22 cellular contexts compared by ENCODE assay signal in the genomic region with DNA sequence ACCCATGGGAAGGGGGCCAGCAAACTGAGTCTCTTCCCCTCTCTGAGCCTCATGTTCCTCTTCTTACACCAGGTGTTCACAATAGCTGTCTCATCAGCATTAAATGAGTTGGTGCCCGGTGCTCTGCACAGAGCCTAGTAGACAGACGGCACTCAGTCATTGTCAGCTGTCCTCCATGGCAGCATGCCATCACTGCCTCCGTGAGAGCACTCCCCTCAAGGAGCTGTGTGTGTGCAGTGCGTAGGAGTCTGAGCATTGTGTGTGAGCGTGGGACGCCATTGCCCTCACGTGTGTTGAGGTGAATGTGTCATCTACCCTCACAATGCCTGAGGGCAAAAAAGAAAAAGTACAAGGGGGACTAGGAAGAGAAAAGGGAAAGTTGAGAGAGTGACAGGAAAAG.
DNase-seq lines count a peak whose midpoint lies in the region; ATAC-seq and TF ChIP-seq lines count a peak whose summit lies in the region.
"Had no signal": no experiment of that assay in that cellular context is flagged by ENCODE, and none has a peak within 500 bp of the region (broad histone marks: within the 10 kb centered on the region; RNA-seq: fewer than 3 reads in every experiment).

No MANE protein-coding gene starts in this region.

- TF ChIP-seq CTCF in epithelial cell of esophagus (IDR thresholded peaks at IDR 0.05; ENCODE audit: insufficient read depth, low read depth, low read length, missing control alignments): no peak

- H3K27me3 ChIP-seq in mesenchymal stem cell (ENCODE audit: control insufficient read depth in 1 of 2, insufficient read depth in 1 of 2, low read length in 2 of 2): no peaks in the 10 kb centered on the region
- H3K27me3 ChIP-seq: MG63, uterus had no signal

- no peak overlapping the region for H2AFZ ChIP-seq in mesenchymal stem cell (ENCODE audit: low read depth, low read length)
- H2AFZ ChIP-seq: PC-9 had no signal

- no peak overlapping the region for H4K91ac ChIP-seq in mesenchymal stem cell (ENCODE audit: low read length)

- H4K8ac ChIP-seq in mesenchymal stem cell (ENCODE audit: low read length): no peak overlapping the region

- H2BK12ac ChIP-seq in mesenchymal stem cell (ENCODE audit: low read length in 2 of 2): no peak overlapping the region

- H3K18ac ChIP-seq in mesenchymal stem cell (ENCODE audit: low read depth in 1 of 2, low read length in 2 of 2): no peak overlapping the region

- no peak overlapping the region for H3K14ac ChIP-seq in mesenchymal stem cell (ENCODE audit: low read length in 2 of 2)

- H3K23ac ChIP-seq in mesenchymal stem cell (ENCODE audit: low read length in 2 of 2): no peak overlapping the region

- H3K27ac ChIP-seq in mesenchymal stem cell (ENCODE audit: low read length, poor library complexity, severe bottlenecking): no peak overlapping the region
- H3K27ac ChIP-seq: PC-9, stomach, uterus had no signal

- H2BK120ac ChIP-seq in mesenchymal stem cell (ENCODE audit: low read depth, low read length): no peak overlapping the region

- H2AK5ac ChIP-seq in mesenchymal stem cell (ENCODE audit: low read length, severe bottlenecking): no peak overlapping the region

- peak; percentile 16 for DNase-seq in DMS 273 treated with DMSO at 0.1 percent for 48 hours (lab: John Stamatoyannopoulos, UW)
- peak; percentile 47 for DNase-seq in NCI-H1092 treated with DMSO at 0.1 percent for 48 hours (lab: John Stamatoyannopoulos, UW)
- DNase-seq in NCI-H774 (lab: John Stamatoyannopoulos, UW): peak; percentile 55
- DNase-seq in epithelial cell of esophagus (ENCODE audit: low read depth): peak; percentile 2
- no peak for DNase-seq in NCI-H1417 treated with DMSO at 0.1 percent for 48 hours (lab: John Stamatoyannopoulos, UW)
- DNase-seq in mesenchymal stem cell: no peak
- DNase-seq in stimulated activated CD4-positive, alpha-beta T cell treated with anti-CD3 and anti-CD28 coated beads, Interleukin-15, amount 100 ng/mL, for 24 hours: no peak
- no peak for DNase-seq in activated naive CD4-positive, alpha-beta T cell treated with anti-CD3 and anti-CD28 coated beads, Interleukin-2, amount 50 U/mL, for 72 hours (ENCODE audit: low spot score in 2 of 2)
- DNase-seq: activated CD4-positive, alpha-beta T cell treated with anti-CD3 and anti-CD28 coated beads, Interleukin-2, amount 10 ng/mL, durations not matched to agents 24 days and 14 days; activated CD8-positive, alpha-beta memory T cell treated with anti-CD3 and anti-CD28 coated beads, Interleukin-2, amount 50 U/mL, for 4 hours; activated effector memory CD4-positive, alpha-beta T cell treated with anti-CD3 and anti-CD28 coated beads, Interleukin-2, amount 50 U/mL, for 16 hours; amniotic stem cell; CD4-positive, alpha-beta memory T cell; endodermal cell; MG63; NCI-H2227 treated with DMSO at 0.1 percent for 48 hours; PC-9; stimulated activated CD4-positive, alpha-beta T cell treated with anti-CD3 and anti-CD28 coated beads, Interleukin-1b, Interleukin-23, amount 100 ng/mL, for 48 hours; stomach; uterus had no signal

- no peaks in the 10 kb centered on the region for H3K9me3 ChIP-seq in mesenchymal stem cell (ENCODE audit: control insufficient read depth, low read length)
- H3K9me3 ChIP-seq: MG63, stomach, uterus had no signal

- H2BK5ac ChIP-seq in mesenchymal stem cell (ENCODE audit: low read depth, low read length, poor library complexity, severe bottlenecking): no peak overlapping the region

- H3K4me3 ChIP-seq in epithelial cell of esophagus (ENCODE audit: low read length) (no peak overlapping the region), mesenchymal stem cell (ENCODE audit: insufficient read depth in 1 of 2, low read depth in 1 of 2, low read length in 2 of 2) (no peak overlapping the region)
- H3K4me3 ChIP-seq: MG63, PC-9, stomach, uterus had no signal

- H3K36me3 ChIP-seq in mesenchymal stem cell (ENCODE audit: control insufficient read depth in 1 of 2, insufficient read depth in 2 of 2, low read depth in 1 of 2, low read length in 2 of 2): no peaks in the 10 kb centered on the region
- H3K36me3 ChIP-seq: MG63, stomach, uterus had no signal

- H3K79me1 ChIP-seq in mesenchymal stem cell (replicated peaks; ENCODE audit: low read length, poor library complexity, severe bottlenecking): no peaks in the 10 kb centered on the region

- H3K36me3 Mint-ChIP-seq in activated naive CD4-positive, alpha-beta T cell treated with anti-CD3 and anti-CD28 coated beads, Interleukin-2, amount 50 U/mL, for 72 hours: no peaks in the 10 kb centered on the region
- H3K36me3 Mint-ChIP-seq: CD4-positive, alpha-beta memory T cell had no signal

- no peak for ATAC-seq in activated naive CD4-positive, alpha-beta T cell treated with anti-CD3 and anti-CD28 coated beads, Interleukin-2, amount 50 U/mL, for 72 hours
- ATAC-seq: HepG2, sciatic nerve had no signal

- no peak overlapping the region for H2BK15ac ChIP-seq in mesenchymal stem cell (ENCODE audit: low read depth, poor library complexity, severe bottlenecking)

- H3K4me2 ChIP-seq in mesenchymal stem cell (ENCODE audit: low read length, poor library complexity, severe bottlenecking): no peak overlapping the region
- H3K4me2 ChIP-seq: PC-9 had no signal

- no peak overlapping the region for H3K4ac ChIP-seq in mesenchymal stem cell (ENCODE audit: low read depth in 1 of 2, low read length in 2 of 2)

- WGBS in mesenchymal stem cell: 81% methylated on average over 7 of the region's 7 CpGs

- no peak overlapping the region for H3K9ac ChIP-seq in mesenchymal stem cell (ENCODE audit: low read length)

- H3K27ac Mint-ChIP-seq in activated naive CD4-positive, alpha-beta T cell treated with anti-CD3 and anti-CD28 coated beads, Interleukin-2, amount 50 U/mL, for 72 hours: no peak overlapping the region
- H3K27ac Mint-ChIP-seq: activated CD4-positive, alpha-beta T cell treated with anti-CD3 and anti-CD28 coated beads, Interleukin-2, amount 10 ng/mL, durations not matched to agents 24 days and 14 days; CD4-positive, alpha-beta memory T cell; endodermal cell had no signal

- no peaks in the 10 kb centered on the region for H3K4me1 ChIP-seq in mesenchymal stem cell (ENCODE audit: control insufficient read depth, insufficient read depth, low read depth, low read length)
- H3K4me1 ChIP-seq: stomach, uterus had no signal

- H3K9me3 Mint-ChIP-seq in activated naive CD4-positive, alpha-beta T cell treated with anti-CD3 and anti-CD28 coated beads, Interleukin-2, amount 50 U/mL, for 72 hours: peaks cover 4 to 12% of the 10 kb centered on the region in 2 donors
- H3K9me3 Mint-ChIP-seq: activated CD4-positive, alpha-beta T cell treated with anti-CD3 and anti-CD28 coated beads, Interleukin-2, amount 10 ng/mL, durations not matched to agents 24 days and 14 days; endodermal cell had no signal

Comparison
In these comparisons a context has a peak if more than half of its experiments do, and no peak if none do; other contexts are left out.
1. DNase-seq: peak in DMS 273 treated with DMSO at 0.1 percent for 48 hours (single experiment), NCI-H1092 treated with DMSO at 0.1 percent for 48 hours (single experiment), NCI-H774 (single experiment) and epithelial cell of esophagus (single experiment); none in NCI-H1417 treated with DMSO at 0.1 percent for 48 hours (single experiment), mesenchymal stem cell (single experiment), stimulated activated CD4-positive, alpha-beta T cell treated with anti-CD3 and anti-CD28 coated beads, Interleukin-15, amount 100 ng/mL, for 24 hours (single experiment) and activated naive CD4-positive, alpha-beta T cell treated with anti-CD3 and anti-CD28 coated beads, Interleukin-2, amount 50 U/mL, for 72 hours (0 of 2).